ENCODE assay signal across 21 cellular contexts in the genomic region with DNA sequence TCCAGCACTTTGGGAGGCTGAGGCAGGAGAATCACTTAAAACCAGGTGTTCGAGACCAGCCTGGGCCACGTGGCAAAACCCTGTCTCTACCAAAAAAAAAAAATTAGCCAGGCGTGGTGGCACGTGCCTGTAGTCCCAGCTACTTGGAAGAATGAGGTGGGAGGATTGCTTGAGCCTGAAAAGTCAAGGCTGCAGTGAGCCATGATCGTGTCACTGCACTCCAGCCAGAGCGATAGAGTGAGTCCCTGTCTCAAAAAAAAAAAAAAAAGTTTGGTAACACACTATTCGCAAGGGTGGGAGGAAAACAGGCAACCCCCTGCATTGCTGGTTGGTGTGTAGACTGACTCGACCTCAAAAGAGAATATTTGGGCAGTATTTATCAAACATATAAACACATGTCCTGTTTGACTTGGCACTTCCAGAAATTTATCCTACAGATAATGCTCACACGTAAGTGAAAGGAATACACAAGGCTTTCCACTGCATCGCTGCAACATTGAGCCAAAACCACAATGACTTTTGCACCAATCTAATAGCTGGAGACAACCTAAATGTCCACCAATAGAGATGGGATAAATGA. TPM values are rescaled to one million over a fixed set of nuclear protein-coding genes. Genes with fewer than 3 reads are reported as not detected.
A peak's percentile ranks its signal among the peaks of the same experiment; 100 is the strongest.
DNase-seq lines count a peak whose midpoint lies in the region; ATAC-seq, FAIRE-seq and TF ChIP-seq lines count a peak whose summit lies in the region.
"Had no signal": no experiment of that assay in that cellular context is flagged by ENCODE, and none has a peak within 500 bp of the region (broad histone marks: within the 10 kb centered on the region; RNA-seq: fewer than 3 reads in every experiment).

No MANE protein-coding gene starts in this region.

- H3K4me3 ChIP-seq in PC-3 (ENCODE audit: low read length): no peak overlapping the region
- H3K4me3 ChIP-seq in K562: no peak overlapping the region
- no peak overlapping the region for H3K4me3 ChIP-seq in fibroblast of villous mesenchyme (ENCODE audit: low read depth, low read length)
- H3K4me3 ChIP-seq in uterus: no peak overlapping the region
- H3K4me3 ChIP-seq: GM12878 had no signal

- H3K4me2 ChIP-seq in PC-3 (ENCODE audit: low read length): peak overlapping the region; percentile 50; the same call in 1 of the 2 replicates
- H3K4me2 ChIP-seq in K562 (ENCODE audit: insufficient read depth, low read length): 0 out of 2 replicates have a peak overlapping the region, but pooled peaks have one; percentile 2

- intact Hi-C loops in PC-3 (cut with micrococcal nuclease) (no loop called here), K562 (cut with micrococcal nuclease) (no loop called here), uterus (cut with DNase I; ENCODE audit: low total_unique reads) (no loop called here)

- H3K27me3 ChIP-seq in PC-3 (ENCODE audit: low read length) (no peaks in the 10 kb centered on the region), K562 (ENCODE audit: control insufficient read depth in 2 of 2, insufficient read depth in 2 of 2, low read length in 2 of 2) (no peaks in the 10 kb centered on the region), uterus (peaks cover 10 to 12% of the 10 kb centered on the region in 2 donors)

- no peaks in the 10 kb centered on the region for H3K9me1 ChIP-seq in K562 (ENCODE audit: control insufficient read depth, insufficient read depth, low read length)

- peaks cover 15% of the 10 kb centered on the region for H3F3A ChIP-seq in PC-3 (ENCODE audit: low read length, unreplicated experiment)

- POLR2A ChIA-PET in PC-3 (lab: Charles Lee; ENCODE audit: unreplicated experiment): no interaction called here
- POLR2A ChIA-PET in K562 (lab: Yijun Ruan, JAX): no interaction called here

- CTCF ChIA-PET in PC-3 (lab: Charles Lee) (no interaction called here), K562 (lab: Yijun Ruan, JAX; ENCODE audit: low intra/inter-chr PET ratio) (no interaction called here)

- WGBS in K562 (ENCODE audit: insufficient coverage, low coverage, missing lambda C conversion rate): 31% methylated on average over 10 of the region's 10 CpGs

- TF ChIP-seq POLR2A in K562 (conservative IDR thresholded peaks at IDR 0.05): no peak
- TF ChIP-seq POLR2A in uterus (IDR thresholded peaks at IDR 0.05): no peak

- peak overlapping the region; percentile 22 for H3K27ac ChIP-seq in C4-2B
- H3K27ac ChIP-seq in PC-3 (ENCODE audit: low read length): peak overlapping the region; percentile 92
- H3K27ac ChIP-seq in K562 (ENCODE audit: extremely low read depth, low read depth, low read length): no peak overlapping the region
- H3K27ac ChIP-seq in uterus: no peak overlapping the region

- no peak for TF ChIP-seq RAD21 in K562 (CRISPR knock-in tag; conservative IDR thresholded peaks at IDR 0.05 in 1 of 2, IDR thresholded peaks at IDR 0.05 in 1 of 2)

- H3K79me2 ChIP-seq in PC-3 (ENCODE audit: low read length): peaks cover 22% of the 10 kb centered on the region
- no peaks in the 10 kb centered on the region for H3K79me2 ChIP-seq in K562 (ENCODE audit: control insufficient read depth, insufficient read depth, low read length)

- in situ Hi-C loops in K562 (cut with MboI): no loop called here

- TF ChIP-seq EP300 in K562 (IDR thresholded peaks at IDR 0.05; ENCODE audit: low read length): no peak

- BruUV-seq in PC-3 (replicated peaks; lab: Mats Ljungman, UMichigan) (no TSS peak), K562 (replicated peaks; lab: Mats Ljungman, UMichigan) (no TSS peak)

- no peak for FAIRE-seq in K562 (lab: Jason Lieb, UNC)
- FAIRE-seq: A204.1, GM12878, GM19239 had no signal

- peak overlapping the region; percentile 64 for H3K9ac ChIP-seq in PC-3 (ENCODE audit: low read length)
- no peak overlapping the region for H3K9ac ChIP-seq in K562 (ENCODE audit: insufficient read depth in 1 of 2, low read depth in 2 of 2, low read length in 2 of 2)

- no peaks in the 10 kb centered on the region for H3K9me2 ChIP-seq in PC-3 (replicated peaks; ENCODE audit: low read length)

- peak; percentile 88 for DNase-seq in PC-3
- DNase-seq in K562 (ENCODE audit: extremely low read depth in 1 of 4, low spot score in 3 of 4): no peak
- peak; percentile 56 for DNase-seq in fibroblast of villous mesenchyme (ENCODE audit: low read depth)
- no peak for DNase-seq in activated CD4-positive, alpha-beta T cell treated with anti-CD3 and anti-CD28 coated beads for 4 hours
- no peak for DNase-seq in uterus
- DNase-seq in SKM-1 treated with dmso at 0.1 percent for 144 hours (lab: John Stamatoyannopoulos, UW; ENCODE audit: unreplicated experiment): no peak
- DNase-seq: Calu3; CD8-positive, alpha-beta T cell; EL; GOT3; NCI-H1105; NCI-H2081; NCI-H2171 treated with DMSO at 0.1 percent for 48 hours; NCI-H446 treated with DMSO at 0.1 percent for 48 hours; SHP77 had no signal

- TF ChIP-seq CTCF in C4-2B (conservative IDR thresholded peaks at IDR 0.05) (no peak), PC-3 (conservative IDR thresholded peaks at IDR 0.05; ENCODE audit: low read depth, low read length) (no peak), K562 (IDR thresholded peaks at IDR 0.05 in 2 of 3, conservative IDR thresholded peaks at IDR 0.05 in 1 of 3; ENCODE audit: insufficient read depth in 2 of 3, low read depth in 1 of 3, low read length in 3 of 3) (no peak), fibroblast of villous mesenchyme (IDR thresholded peaks at IDR 0.05; ENCODE audit: insufficient read depth, low read depth, low read length) (no peak), uterus (IDR thresholded peaks at IDR 0.05) (no peak)

- no peaks in the 10 kb centered on the region for H3K36me3 ChIP-seq in PC-3 (ENCODE audit: low read depth, low read length)
- H3K36me3 ChIP-seq in K562 (ENCODE audit: control insufficient read depth, insufficient read depth, low read length): no peaks in the 10 kb centered on the region
- no peaks in the 10 kb centered on the region for H3K36me3 ChIP-seq in uterus

- peaks cover 59% of the 10 kb centered on the region for H3K4me1 ChIP-seq in PC-3 (ENCODE audit: insufficient read depth, low read length)
- H3K4me1 ChIP-seq in K562 (replicated peaks in 1 of 2; ENCODE audit: control insufficient read depth in 2 of 2, insufficient read depth in 2 of 2, low read length in 2 of 2): peaks cover 9 to 28% of the 10 kb centered on the region in 2 experiments
- H3K4me1 ChIP-seq in uterus: peaks cover 0 to 9% of the 10 kb centered on the region in 2 donors

- H4K20me1 ChIP-seq in PC-3 (ENCODE audit: low read length) (no peaks in the 10 kb centered on the region), K562 (replicated peaks; ENCODE audit: control insufficient read depth, insufficient read depth, low read length) (no peaks in the 10 kb centered on the region)

- ATAC-seq in PC-3: peak; percentile 4
- ATAC-seq in K562: no peak
- no peak for ATAC-seq in HG02623 (IDR thresholded peaks at IDR 0.05; ENCODE audit: unreplicated experiment)
- ATAC-seq: CD8-positive, alpha-beta T cell; GM12878 had no signal

- H3K9me3 ChIP-seq in PC-3 (ENCODE audit: low read length): no peaks in the 10 kb centered on the region
- 0 out of 2 replicates have a peak, but pooled peaks cover 4% of the 10 kb centered on the region for H3K9me3 ChIP-seq in K562 (replicated peaks; ENCODE audit: control insufficient read depth, insufficient read depth, low read depth, low read length)
- H3K9me3 ChIP-seq in uterus: no peaks in the 10 kb centered on the region

- H2AFZ ChIP-seq in PC-3 (ENCODE audit: low read length) (no peak overlapping the region; the same call in 1 of the 2 replicates), K562 (ENCODE audit: low read depth, low read length) (peak overlapping the region; percentile 46)

RNA-seq across cellular contexts. Expression of gene ANPEP, which starts 3.1 kb away (rescaled TPM):
- 113 and 133 TPM in 2 replicates for total RNA-seq in PC-3 (2014; rRNA removed)
- total RNA-seq in K562 (2011; cell fraction: chromatin; rRNA removed; ENCODE audit: low replicate concordance): 2.9 and 3.1 TPM in 2 replicates
- 1.2 and 1.8 TPM in 2 replicates for total RNA-seq in K562 (2011; cell fraction: nucleolus; rRNA removed)
- total RNA-seq in K562 (2011; cell fraction: nucleoplasm; rRNA removed): 1.5 and 2.5 TPM in 2 replicates
- total RNA-seq in K562 (2014; rRNA removed): 1.0 and 1.8 TPM in 2 replicates
- 1.1 and 1.3 TPM in 2 replicates for total RNA-seq in K562 (2014; rRNA removed; fragmentation: Illumina TruSeq; extraction: Trizol)
- 2.5 and 2.6 TPM in 2 replicates for total RNA-seq in K562 (2015; rRNA removed; fragmentation: Illumina TruSeq; extraction: Trizol)
- 4.8 and 5.7 TPM in 2 replicates for total RNA-seq in K562 (2021)
- 0.43 and 2.0 TPM in 2 replicates for polyA plus RNA-seq in K562 (2011; rRNA removed)
- polyA plus RNA-seq in K562 (2011; cell fraction: cytosol; rRNA removed): 0.63 and 1.5 TPM in 2 replicates
- 3.6 and 6.0 TPM in 2 replicates for polyA plus RNA-seq in K562 (2011; cell fraction: nucleus; rRNA removed)
- polyA plus RNA-seq in K562 (2012): 6.6 and 17.5 TPM in 2 replicates
- polyA plus RNA-seq in K562 (2014; fragmentation: Illumina TruSeq; extraction: Trizol): 4.0 and 4.2 TPM in 2 replicates
- polyA plus RNA-seq in K562 (2014; fragmentation: Nextera tagmentation; extraction: Ambion mirVana): under 1 TPM; 0.23 to 0.27 TPM
- 4.7 and 8.9 TPM in 2 replicates for polyA plus RNA-seq in K562 (2014; rRNA removed)
- 0.30 and 0.67 TPM in 2 replicates for polyA minus RNA-seq in K562 (2011; rRNA and poly(A)+ RNA removed)
- 0.95 and 3.6 TPM in 2 replicates for polyA minus RNA-seq in K562 (2011; cell fraction: cytosol; rRNA and poly(A)+ RNA removed)
- polyA minus RNA-seq in K562 (2011; cell fraction: nucleus; rRNA and poly(A)+ RNA removed): 0.67 and 0.78 TPM in 2 replicates
- total RNA-seq in fibroblast of villous mesenchyme: 52.5 and 54.0 TPM in 2 replicates
- total RNA-seq in uterus: 1 to 10 TPM in 3 of 4 donors, under 1 TPM in 1; 0.88 to 5.9 (median 2.2) TPM

RNA-seq across cellular contexts. Expression of gene MESP2, which starts 41.7 kb away (rescaled TPM):
- total RNA-seq in PC-3 (2014; rRNA removed) (1.1 and 1.3 TPM in 2 replicates), K562 (2014; rRNA removed) (0.82 and 1.1 TPM in 2 replicates), K562 (2014; rRNA removed; fragmentation: Illumina TruSeq; extraction: Trizol) (0.41 and 0.51 TPM in 2 replicates), K562 (2015; rRNA removed; fragmentation: Illumina TruSeq; extraction: Trizol) (0.29 and 0.45 TPM in 2 replicates), K562 (2021) (0.47 and 0.66 TPM in 2 replicates), fibroblast of villous mesenchyme (0.32 and 0.43 TPM in 2 replicates), uterus (under 1 TPM in 1 of 4 donors, not detected in 3; 0.21 TPM)
- not detected in 2 replicates for total RNA-seq in K562 (2011; cell fraction: chromatin; rRNA removed; ENCODE audit: low replicate concordance)
- not detected in 2 replicates for total RNA-seq in K562 (2011; cell fraction: nucleolus; rRNA removed)
- not detected in 2 replicates for total RNA-seq in K562 (2011; cell fraction: nucleoplasm; rRNA removed)
- polyA plus RNA-seq in K562 (2011; rRNA removed) (0.08 and 0.14 TPM in 2 replicates), K562 (2014; fragmentation: Illumina TruSeq; extraction: Trizol) (0.55 and 0.70 TPM in 2 replicates), K562 (2014; fragmentation: Nextera tagmentation; extraction: Ambion mirVana) (under 1 TPM; 0.11 to 0.13 TPM), K562 (2014; rRNA removed) (0.37 and 0.47 TPM in 2 replicates)
- 0.18 and 0.22 TPM in 2 replicates for polyA plus RNA-seq in K562 (2011; cell fraction: cytosol; rRNA removed)
- 0.10 and 0.56 TPM in 2 replicates for polyA plus RNA-seq in K562 (2011; cell fraction: nucleus; rRNA removed)
- polyA plus RNA-seq in K562 (2012): 0.39 and 0.48 TPM in 2 replicates
- polyA minus RNA-seq in K562 (2011; rRNA and poly(A)+ RNA removed): not detected in 2 replicates
- not detected in 2 replicates for polyA minus RNA-seq in K562 (2011; cell fraction: cytosol; rRNA and poly(A)+ RNA removed)
- polyA minus RNA-seq in K562 (2011; cell fraction: nucleus; rRNA and poly(A)+ RNA removed): not detected in 2 replicates
- total RNA-seq: Calu3; CD8-positive, alpha-beta T cell; GM12878; HT1080 had no signal

Comparison
In these comparisons a context has a peak if more than half of its experiments do, and no peak if none do; other contexts are left out.
1. H3K27ac ChIP-seq: peak in C4-2B (single experiment) and PC-3 (single experiment); none in K562 (single experiment) and uterus (0 of 2).
2. DNase-seq: peak in PC-3 (single experiment) and fibroblast of villous mesenchyme (single experiment); none in K562 (0 of 4), activated CD4-positive, alpha-beta T cell treated with anti-CD3 and anti-CD28 coated beads for 4 hours (0 of 2), uterus (0 of 2) and SKM-1 treated with dmso at 0.1 percent for 144 hours (single experiment).